ENCODE assay signal across 20 cellular contexts in genomic region chr7:29639386-29639785, GRCh38.
"Had no signal": no experiment of that assay in that cellular context is flagged by ENCODE, and none has a peak within 500 bp of the region (broad histone marks: within the 10 kb centered on the region; RNA-seq: fewer than 3 reads in every experiment).

No MANE protein-coding gene starts in this region.

- H3K27me3 Mint-ChIP-seq: T-cell had no signal

- H3K9me2 ChIP-seq: SK-N-SH had no signal

- H3K4me3 Mint-ChIP-seq: T-cell; T-helper 1 cell treated with Interleukin-12 subunit alpha and Interleukin-12 subunit beta and Interleukin-4 antibody, amounts not matched to agents 30 μg/mL and 1 μg/mL, for 36 hours had no signal

- H3K27ac Mint-ChIP-seq: T-cell; T-helper 1 cell treated with Interleukin-12 subunit alpha and Interleukin-12 subunit beta and Interleukin-4 antibody, amounts not matched to agents 30 μg/mL and 1 μg/mL, for 36 hours had no signal

- H3K9me3 Mint-ChIP-seq: T-cell; T-helper 1 cell treated with Interleukin-12 subunit alpha and Interleukin-12 subunit beta and Interleukin-4 antibody, amounts not matched to agents 30 μg/mL and 1 μg/mL, for 36 hours had no signal

- H3K27me3 ChIP-seq: Peyer's patch had no signal

- H3K4me3 ChIP-seq: Peyer's patch had no signal

- H3K36me3 ChIP-seq: Peyer's patch had no signal

- H3K4me2 ChIP-seq: SK-N-SH had no signal

- DNase-seq: IMR-90, Kasumi-1, KG1, MV-4-11, NCI-H1048, NCI-H1417 treated with DMSO at 0.1 percent for 48 hours, NCI-H1694 treated with DMSO at 0.1 percent for 48 hours, NCI-H1930, NCI-H2107, NCI-H524, NCI-H526 treated with DMSO at 0.1 percent for 48 hours, Peyer's patch, Right ventricle myocardium superior, SIG-M5, SK-N-SH, SW 1271, T-cell had no signal

- H3K9ac ChIP-seq: SK-N-SH had no signal

- ATAC-seq: HepG2, PC-3, T-cell had no signal

- H3K27ac ChIP-seq: Peyer's patch had no signal

- H3K36me3 Mint-ChIP-seq: T-cell had no signal

- H3K9me3 ChIP-seq: Peyer's patch, SK-N-SH had no signal
